In the genomic region with DNA sequence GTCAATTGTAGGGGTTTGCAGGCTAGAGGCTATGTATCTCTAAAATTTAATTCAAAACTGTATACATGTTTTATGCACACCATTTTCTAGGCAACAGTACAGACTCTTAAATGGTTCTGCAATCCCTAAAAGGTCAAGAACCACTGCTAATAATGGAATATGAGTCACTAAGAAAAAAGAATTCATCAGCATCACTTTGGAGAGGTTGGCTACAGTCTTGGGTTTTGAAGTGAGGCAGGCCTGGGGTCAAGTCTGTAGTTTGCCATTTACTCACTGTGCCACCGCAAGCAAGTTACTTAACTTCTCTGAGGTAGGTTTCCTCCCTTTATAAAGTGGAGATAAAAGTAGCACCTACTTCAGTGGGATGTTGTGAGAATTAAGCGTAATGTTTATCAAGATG, we compare ENCODE assay signal across 18 cellular contexts. TPM values are rescaled to one million over a fixed set of nuclear protein-coding genes. Genes with fewer than 3 reads are reported as not detected.
DNase-seq lines count a peak whose midpoint lies in the region; ATAC-seq and TF ChIP-seq lines count a peak whose summit lies in the region.
"Had no signal": no experiment of that assay in that cellular context is flagged by ENCODE, and none has a peak within 500 bp of the region (broad histone marks: within the 10 kb centered on the region; RNA-seq: fewer than 3 reads in every experiment).

No MANE protein-coding gene starts in this region.

- peak; percentile 63 for ATAC-seq in left ventricle myocardium superior
- ATAC-seq in Right ventricle myocardium inferior, result no peak
- peak; percentile 39 to 82 (median 74) for ATAC-seq in psoas muscle
- ATAC-seq in GM19328 (IDR thresholded peaks at IDR 0.05; ENCODE audit: unreplicated experiment), result no peak
- ATAC-seq in HG03159 (IDR thresholded peaks at IDR 0.05; ENCODE audit: unreplicated experiment), result no peak
- ATAC-seq: CD8-positive, alpha-beta T cell; HCT116; K562 had no signal

- no peaks in the 10 kb centered on the region for H3K36me3 ChIP-seq in psoas muscle (ENCODE audit: insufficient read depth in 1 of 2, low read depth in 1 of 2)
- H3K36me3 ChIP-seq: BLaER1 had no signal

- H3K27me3 ChIP-seq in psoas muscle (ENCODE audit: insufficient read depth in 3 of 3, low read length in 2 of 3), result no peaks in the 10 kb centered on the region
- H3K27me3 ChIP-seq: BLaER1 had no signal

- 93 to 100% (median 95%) methylated on average over 2 of the region's 2 CpGs for WGBS in psoas muscle, 3 donors

- H3K4me3 ChIP-seq in fibroblast of villous mesenchyme (ENCODE audit: low read depth, low read length) (no peak overlapping the region), psoas muscle (no peak overlapping the region)
- H3K4me3 ChIP-seq: BLaER1, K562 had no signal

- intact Hi-C loops in left ventricle myocardium superior (cut with micrococcal nuclease), result no loop called here
- intact Hi-C loops in Right ventricle myocardium inferior (cut with DNase I), result no loop called here
- intact Hi-C loops in psoas muscle (cut with DNase I), result no loop called here

- H3K9me3 ChIP-seq in psoas muscle, result peaks cover 5% of the 10 kb centered on the region
- H3K9me3 ChIP-seq: BLaER1 had no signal

- DNase-seq in left ventricle myocardium superior, result no peak
- no peak for DNase-seq in Right ventricle myocardium inferior (ENCODE audit: missing footprints)
- DNase-seq in fibroblast of villous mesenchyme (ENCODE audit: low read depth), result peak; percentile 20
- no peak for DNase-seq in psoas muscle
- no peak for DNase-seq in NOMO-1 (lab: John Stamatoyannopoulos, UW; ENCODE audit: unreplicated experiment in 2 of 2)
- DNase-seq: CD8-positive, alpha-beta T cell; MV-4-11; NCI-H1417; NCI-H187 treated with DMSO at 0.1 percent for 48 hours; NCI-H2171; NCI-H446; NK-92 treated with Interleukin-12 subunit alpha and Interleukin-12 subunit beta, amount 100 ng/mL, for 24 hours; RPMI8226 had no signal

- no peak for TF ChIP-seq CTCF in fibroblast of villous mesenchyme (IDR thresholded peaks at IDR 0.05; ENCODE audit: insufficient read depth, low read depth, low read length)
- no peak for TF ChIP-seq CTCF in psoas muscle (IDR thresholded peaks at IDR 0.05)

- no peak overlapping the region for H3K27ac ChIP-seq in psoas muscle
- H3K27ac ChIP-seq: BLaER1 had no signal

- peaks cover 14% of the 10 kb centered on the region for H3K4me1 ChIP-seq in psoas muscle
- H3K4me1 ChIP-seq: BLaER1 had no signal

RNA-seq across cellular contexts. Expression of gene THRB, which starts 33.7 kb away (rescaled TPM):
- total RNA-seq in left ventricle myocardium superior (23.1 TPM), Right ventricle myocardium inferior (25.9 TPM), fibroblast of villous mesenchyme (5.2 and 13.4 TPM in 2 replicates), psoas muscle (10 to 100 TPM; 29.1 to 38.6 (median 33.1) TPM)
- 10 to 100 TPM; 11.5 to 33.3 (median 16.2) TPM for polyA plus RNA-seq in psoas muscle
- total RNA-seq: CD8-positive, alpha-beta T cell had no signal

Comparison
In these comparisons a context has a peak if more than half of its experiments do, and no peak if none do; other contexts are left out.
1. ATAC-seq: peak in left ventricle myocardium superior (single experiment) and psoas muscle (4 of 4); none in Right ventricle myocardium inferior (single experiment), GM19328 (single experiment) and HG03159 (single experiment).